ENCODE assay signal across 25 cellular contexts in the genomic region with DNA sequence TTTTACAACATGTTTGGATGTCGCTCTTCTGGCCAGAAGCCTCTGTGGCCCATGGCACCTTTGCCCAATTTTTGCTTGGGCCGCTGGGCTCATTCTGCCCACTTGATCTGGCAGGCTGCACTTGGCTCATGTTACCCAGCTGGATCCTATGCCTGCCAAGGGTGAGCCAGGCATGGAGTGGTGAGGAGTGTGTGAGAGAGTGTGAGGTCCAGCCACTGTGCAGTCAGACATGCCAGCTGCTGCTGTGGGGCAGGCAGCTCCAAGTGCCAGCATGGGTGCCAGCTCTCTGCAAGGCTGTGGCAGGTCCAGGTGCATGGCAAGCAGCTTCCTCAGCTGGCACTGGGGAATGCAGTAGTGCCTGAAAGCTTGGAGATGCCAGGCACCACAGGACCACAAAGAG.
"Had no signal": no experiment of that assay in that cellular context is flagged by ENCODE, and none has a peak within 500 bp of the region (broad histone marks: within the 10 kb centered on the region; RNA-seq: fewer than 3 reads in every experiment).

No MANE protein-coding gene starts in this region.

- H3K36me3 ChIP-seq: breast epithelium, colonic mucosa, lower lobe of right lung had no signal

- FAIRE-seq: endothelial cell of umbilical vein, islet of Langerhans had no signal

- H3K27ac ChIP-seq: breast epithelium, colonic mucosa, dorsolateral prefrontal cortex, lower lobe of right lung, VCaP had no signal

- H3K27me3 ChIP-seq: breast epithelium, colonic mucosa, dorsolateral prefrontal cortex had no signal

- H3K4me3 ChIP-seq: breast epithelium, colonic mucosa, dorsolateral prefrontal cortex, lower lobe of right lung, mucosa of descending colon had no signal

- ATAC-seq: activated CD4-positive, CD25-positive, alpha-beta regulatory T cell treated with anti-CD3 and anti-CD28 coated beads, Interleukin-2, amount 50 U/mL, for 24 hours; activated T-cell treated with anti-CD3 and anti-CD28 coated beads, Interleukin-2, amount 50 U/mL, for 72 hours; effector memory CD8-positive, alpha-beta T cell; esophagus mucosa; left colon; lower lobe of right lung; mucosa of descending colon had no signal

- DNase-seq: activated CD4-positive, alpha-beta memory T cell treated with anti-CD3 and anti-CD28 coated beads, Interleukin-2, amount 10 ng/mL, durations not matched to agents 7 days and 5 days; activated CD4-positive, alpha-beta T cell treated with anti-CD3 and anti-CD28 coated beads, Interleukin-2, amount 10 ng/mL, durations not matched to agents 24 days and 14 days; activated effector memory CD4-positive, alpha-beta T cell treated with Interleukin-2 at 50 U/mL for 16 hours; activated naive CD4-positive, alpha-beta T cell treated with anti-CD3 and anti-CD28 coated beads for 36 hours; activated naive CD8-positive, alpha-beta T cell treated with anti-CD3 and anti-CD28 coated beads, Interleukin-2, amount 10 ng/mL, durations not matched to agents 7 days and 5 days; activated T-cell treated with anti-CD3 and anti-CD28 coated beads, Interleukin-2, amount 50 U/mL, for 72 hours; amniotic stem cell; colonic mucosa; dorsolateral prefrontal cortex; effector memory CD8-positive, alpha-beta T cell; foreskin melanocyte; hypothalamus; left colon; lower lobe of right lung; mesendoderm; mucosa of descending colon; naive B cell; stimulated activated CD4-positive, alpha-beta T cell treated with anti-CD3 and anti-CD28 coated beads, Interleukin-4, amount 100 ng/mL, for 1 hour; stimulated activated naive CD4-positive, alpha-beta T cell treated with Interleukin-2 at 50 U/mL for 16 hours had no signal

- H3K9me3 ChIP-seq: colonic mucosa, mucosa of descending colon had no signal

- H3K4me1 ChIP-seq: breast epithelium, colonic mucosa, lower lobe of right lung had no signal
